Comparison of ENCODE assay signal across 8 cellular contexts in genomic region chr6:157774153-157775135, GRCh38. TPM values are rescaled to one million over a fixed set of nuclear protein-coding genes. Genes with fewer than 3 reads are reported as not detected.
DNase-seq lines count a peak whose midpoint lies in the region; ATAC-seq and TF ChIP-seq lines count a peak whose summit lies in the region.

No MANE protein-coding gene starts in this region.

- ATAC-seq in stimulated activated memory B cell treated with anti-CD40 and anti-IgM and Interleukin-4, amounts not matched to agents 10 μg/mL and 1 μg/mL and 100 μg/mL, for 72 hours: peak; percentile 94
- no peak for ATAC-seq in GM18517 (IDR thresholded peaks at IDR 0.05; ENCODE audit: unreplicated experiment)

- H3K9me3 Mint-ChIP-seq in activated CD4-positive, alpha-beta memory T cell treated with anti-CD3 and anti-CD28 coated beads for 36 hours: peaks cover 15% of the 10 kb centered on the region
- peaks cover 3% of the 10 kb centered on the region for H3K9me3 Mint-ChIP-seq in activated CD4-positive, alpha-beta memory T cell treated with anti-CD3 and anti-CD28 coated beads, Interleukin-2, amount 10 ng/mL, durations not matched to agents 7 days and 5 days
- peaks cover 3% of the 10 kb centered on the region for H3K9me3 Mint-ChIP-seq in stimulated activated memory B cell treated with anti-CD40 and anti-IgM and Interleukin-4, amounts not matched to agents 10 μg/mL and 1 μg/mL and 100 μg/mL, for 72 hours

- no peak overlapping the region for H3K4me3 ChIP-seq in esophagus squamous epithelium

- 67 to 76% methylated on average over 16 of the region's 17 CpGs for WGBS in esophagus squamous epithelium, 2 donors

- no peaks in the 10 kb centered on the region for H3K9me3 ChIP-seq in esophagus squamous epithelium

- POLR2A ChIA-PET in activated CD4-positive, alpha-beta memory T cell treated with anti-CD3 and anti-CD28 coated beads for 36 hours (lab: Charles Lee): no interaction called here
- POLR2A ChIA-PET in activated CD4-positive, alpha-beta memory T cell treated with anti-CD3 and anti-CD28 coated beads, Interleukin-2, amount 10 ng/mL, durations not matched to agents 7 days and 5 days (lab: Charles Lee): no interaction called here

- H3K4me3 Mint-ChIP-seq in activated CD4-positive, alpha-beta memory T cell treated with anti-CD3 and anti-CD28 coated beads for 36 hours: no peak overlapping the region
- H3K4me3 Mint-ChIP-seq in activated CD4-positive, alpha-beta memory T cell treated with anti-CD3 and anti-CD28 coated beads, Interleukin-2, amount 10 ng/mL, durations not matched to agents 7 days and 5 days: no peak overlapping the region
- H3K4me3 Mint-ChIP-seq in stimulated activated memory B cell treated with anti-CD40 and anti-IgM and Interleukin-4, amounts not matched to agents 10 μg/mL and 1 μg/mL and 100 μg/mL, for 72 hours: no peak overlapping the region

- CTCF ChIA-PET in activated CD4-positive, alpha-beta memory T cell treated with anti-CD3 and anti-CD28 coated beads for 36 hours (lab: Charles Lee): no interaction called here
- CTCF ChIA-PET in activated CD4-positive, alpha-beta memory T cell treated with anti-CD3 and anti-CD28 coated beads, Interleukin-2, amount 10 ng/mL, durations not matched to agents 7 days and 5 days (lab: Charles Lee): interaction anchor here (0.6 kb wide), 1 partner anchor 472 kb away, joined by 3 read pairs; no protein-coding TSS in a partner anchor

- H3K36me3 Mint-ChIP-seq in activated CD4-positive, alpha-beta memory T cell treated with anti-CD3 and anti-CD28 coated beads for 36 hours: peaks cover 7% of the 10 kb centered on the region
- peaks cover 8% of the 10 kb centered on the region for H3K36me3 Mint-ChIP-seq in activated CD4-positive, alpha-beta memory T cell treated with anti-CD3 and anti-CD28 coated beads, Interleukin-2, amount 10 ng/mL, durations not matched to agents 7 days and 5 days (ENCODE audit: low read depth)
- no peaks in the 10 kb centered on the region for H3K36me3 Mint-ChIP-seq in stimulated activated memory B cell treated with anti-CD40 and anti-IgM and Interleukin-4, amounts not matched to agents 10 μg/mL and 1 μg/mL and 100 μg/mL, for 72 hours

- H3K4me1 Mint-ChIP-seq in activated CD4-positive, alpha-beta memory T cell treated with anti-CD3 and anti-CD28 coated beads for 36 hours (ENCODE audit: low read depth): peaks cover 20% of the 10 kb centered on the region
- peaks cover 11% of the 10 kb centered on the region for H3K4me1 Mint-ChIP-seq in activated CD4-positive, alpha-beta memory T cell treated with anti-CD3 and anti-CD28 coated beads, Interleukin-2, amount 10 ng/mL, durations not matched to agents 7 days and 5 days
- peaks cover 39% of the 10 kb centered on the region for H3K4me1 Mint-ChIP-seq in stimulated activated memory B cell treated with anti-CD40 and anti-IgM and Interleukin-4, amounts not matched to agents 10 μg/mL and 1 μg/mL and 100 μg/mL, for 72 hours

- H3K27me3 Mint-ChIP-seq in activated CD4-positive, alpha-beta memory T cell treated with anti-CD3 and anti-CD28 coated beads for 36 hours: peaks cover 7% of the 10 kb centered on the region
- peaks cover 32% of the 10 kb centered on the region for H3K27me3 Mint-ChIP-seq in activated CD4-positive, alpha-beta memory T cell treated with anti-CD3 and anti-CD28 coated beads, Interleukin-2, amount 10 ng/mL, durations not matched to agents 7 days and 5 days
- H3K27me3 Mint-ChIP-seq in stimulated activated memory B cell treated with anti-CD40 and anti-IgM and Interleukin-4, amounts not matched to agents 10 μg/mL and 1 μg/mL and 100 μg/mL, for 72 hours: peaks cover 6% of the 10 kb centered on the region

- TF ChIP-seq CTCF in esophagus squamous epithelium (IDR thresholded peaks at IDR 0.05): no peak

- no peak for DNase-seq in activated CD4-positive, alpha-beta memory T cell treated with anti-CD3 and anti-CD28 coated beads for 36 hours
- DNase-seq in activated CD4-positive, alpha-beta memory T cell treated with anti-CD3 and anti-CD28 coated beads, Interleukin-2, amount 10 ng/mL, durations not matched to agents 7 days and 5 days: no peak
- DNase-seq in NCI-H2171 treated with DMSO at 0.1 percent for 48 hours (lab: John Stamatoyannopoulos, UW): peak; percentile 98
- peak; percentile 53 for DNase-seq in esophagus squamous epithelium (lab: John Stamatoyannopoulos, UW)
- DNase-seq in activated effector memory CD4-positive, alpha-beta T cell treated with anti-CD3 and anti-CD28 coated beads, Interleukin-2, amount 50 U/mL, for 16 hours: no peak
- no peak for DNase-seq in HPDE6-E6E7 (ENCODE audit: extremely low spot score)

- H3K36me3 ChIP-seq in esophagus squamous epithelium: no peaks in the 10 kb centered on the region

- peak overlapping the region; percentile 66 for H3K27ac Mint-ChIP-seq in activated CD4-positive, alpha-beta memory T cell treated with anti-CD3 and anti-CD28 coated beads for 36 hours
- H3K27ac Mint-ChIP-seq in activated CD4-positive, alpha-beta memory T cell treated with anti-CD3 and anti-CD28 coated beads, Interleukin-2, amount 10 ng/mL, durations not matched to agents 7 days and 5 days: no peak overlapping the region
- H3K27ac Mint-ChIP-seq in stimulated activated memory B cell treated with anti-CD40 and anti-IgM and Interleukin-4, amounts not matched to agents 10 μg/mL and 1 μg/mL and 100 μg/mL, for 72 hours: peak overlapping the region; percentile 62

- H3K27me3 ChIP-seq in esophagus squamous epithelium: peaks cover 0 to 23% (median 0%) of the 10 kb centered on the region in 4 donors

- intact Hi-C loops in activated CD4-positive, alpha-beta memory T cell treated with anti-CD3 and anti-CD28 coated beads for 36 hours (cut with micrococcal nuclease): no loop called here
- intact Hi-C loops in esophagus squamous epithelium (cut with DNase I): no loop called here

- no peak overlapping the region for H3K27ac ChIP-seq in esophagus squamous epithelium

- no peak for TF ChIP-seq POLR2A in esophagus squamous epithelium (IDR thresholded peaks at IDR 0.05)

- no peaks in the 10 kb centered on the region for H3K4me1 ChIP-seq in esophagus squamous epithelium

RNA-seq across cellular contexts. Expression of gene SNX9, which starts 48.6 kb away (rescaled TPM):
- 10 to 100 TPM; 59.3 to 59.7 TPM for total RNA-seq in activated CD4-positive, alpha-beta memory T cell treated with anti-CD3 and anti-CD28 coated beads for 36 hours
- total RNA-seq in activated CD4-positive, alpha-beta memory T cell treated with anti-CD3 and anti-CD28 coated beads, Interleukin-2, amount 10 ng/mL, durations not matched to agents 7 days and 5 days: 10 to 100 TPM; 39.8 to 40.1 TPM
- 10 to 100 TPM; 19.9 to 39.9 (median 33.5) TPM for total RNA-seq in esophagus squamous epithelium

Comparison
In these comparisons a context has a peak if more than half of its experiments do, and no peak if none do; other contexts are left out.
1. DNase-seq: peak in NCI-H2171 treated with DMSO at 0.1 percent for 48 hours (single experiment) and esophagus squamous epithelium (single experiment); none in activated CD4-positive, alpha-beta memory T cell treated with anti-CD3 and anti-CD28 coated beads for 36 hours (single experiment), activated CD4-positive, alpha-beta memory T cell treated with anti-CD3 and anti-CD28 coated beads, Interleukin-2, amount 10 ng/mL, durations not matched to agents 7 days and 5 days (single experiment), activated effector memory CD4-positive, alpha-beta T cell treated with anti-CD3 and anti-CD28 coated beads, Interleukin-2, amount 50 U/mL, for 16 hours (single experiment) and HPDE6-E6E7 (single experiment).